13 cellular contexts compared by ENCODE assay signal in the genomic region with DNA sequence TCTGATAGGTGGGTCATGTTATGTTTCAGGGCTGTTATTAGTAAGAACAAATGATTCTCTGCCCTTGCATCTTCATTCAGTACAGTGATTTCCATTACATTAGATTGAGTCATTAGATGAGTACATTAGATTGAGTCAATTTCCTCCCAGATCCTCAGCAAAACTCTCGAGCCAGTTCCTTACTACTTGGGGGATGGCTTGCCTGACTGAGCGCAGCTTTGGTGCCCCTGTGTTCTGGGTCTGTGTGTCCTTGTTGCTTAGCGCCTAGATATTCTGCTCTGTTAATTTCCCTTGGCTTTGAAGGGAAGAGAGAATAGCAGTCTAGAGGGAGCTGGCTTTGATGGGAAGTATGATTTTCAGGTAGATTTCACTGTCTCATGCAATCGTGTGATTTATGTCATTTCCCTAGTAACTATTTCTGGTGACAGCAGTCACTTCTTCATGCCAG. TPM values are rescaled to one million over a fixed set of nuclear protein-coding genes. Genes with fewer than 3 reads are reported as not detected.
DNase-seq lines count a peak whose midpoint lies in the region; ATAC-seq, FAIRE-seq and TF ChIP-seq lines count a peak whose summit lies in the region.
"Had no signal": no experiment of that assay in that cellular context is flagged by ENCODE, and none has a peak within 500 bp of the region (broad histone marks: within the 10 kb centered on the region; RNA-seq: fewer than 3 reads in every experiment).

No MANE protein-coding gene starts in this region.

- no peak overlapping the region for H3K9ac ChIP-seq in trophoblast cell (ENCODE audit: low read length)
- H3K9ac ChIP-seq: parathyroid adenoma had no signal

- H3K4me1 ChIP-seq in trophoblast cell (ENCODE audit: control insufficient read depth in 1 of 2, insufficient read depth in 2 of 2, low read length in 2 of 2): no peaks in the 10 kb centered on the region
- H3K4me1 ChIP-seq: parathyroid adenoma, SJSA1 had no signal

- H2BK5ac ChIP-seq in trophoblast cell (ENCODE audit: low read depth, low read length, poor library complexity): no peak overlapping the region

- H4K91ac ChIP-seq in trophoblast cell (ENCODE audit: low read depth, low read length): no peak overlapping the region

- no peak overlapping the region for H3K18ac ChIP-seq in trophoblast cell (ENCODE audit: low read length)

- no CpG with 5 or more reads among the region's 4 CpGs for WGBS in trophoblast cell (ENCODE audit: extremely low coverage, insufficient coverage, insufficient read length)

- H3K4me3 ChIP-seq in fibroblast of pulmonary artery (replicated peaks; ENCODE audit: low read depth, low read length): no peak overlapping the region
- H3K4me3 ChIP-seq in trophoblast cell (ENCODE audit: low read depth, low read length): no peak overlapping the region
- H3K4me3 ChIP-seq: SJSA1 had no signal

- H3K9me3 ChIP-seq in trophoblast cell (ENCODE audit: insufficient read depth, low read depth, low read length): no peaks in the 10 kb centered on the region
- H3K9me3 ChIP-seq: SJSA1 had no signal

- no peak overlapping the region for H2BK12ac ChIP-seq in trophoblast cell (ENCODE audit: low read length)

- H3K27me3 ChIP-seq in trophoblast cell (ENCODE audit: insufficient read depth, low read length): no peaks in the 10 kb centered on the region
- H3K27me3 ChIP-seq: SJSA1 had no signal

- DNase-seq in AG08395 (ENCODE audit: low spot score) (peak; percentile 21), GM19239 (ENCODE audit: insufficient read length, low spot score) (no peak), NCI-H69 (lab: John Stamatoyannopoulos, UW) (peak; percentile 19), fibroblast of pulmonary artery (ENCODE audit: low read depth) (peak; percentile 53), trophoblast cell (no peak), DMS 273 (lab: John Stamatoyannopoulos, UW; ENCODE audit: unreplicated experiment) (no peak), middle frontal gyrus (ENCODE audit: extremely low spot score, low spot score) (no peak)
- DNase-seq: DMS79, NCI-H1417 treated with DMSO at 0.1 percent for 48 hours had no signal

- H3K14ac ChIP-seq in trophoblast cell (ENCODE audit: low read length): no peak overlapping the region

- no peak overlapping the region for H2AK5ac ChIP-seq in trophoblast cell (ENCODE audit: low read length)

- no peak for TF ChIP-seq CTCF in fibroblast of pulmonary artery (IDR thresholded peaks at IDR 0.05; ENCODE audit: low read length, missing control alignments)

- no peaks in the 10 kb centered on the region for H3K79me1 ChIP-seq in trophoblast cell (ENCODE audit: low read length)

- no peak overlapping the region for H3K4me2 ChIP-seq in trophoblast cell (ENCODE audit: low read length)

- no peak overlapping the region for H2AFZ ChIP-seq in trophoblast cell (ENCODE audit: insufficient read depth, low read length, poor library complexity)
- H2AFZ ChIP-seq: parathyroid adenoma had no signal

- H3K27ac ChIP-seq in trophoblast cell (ENCODE audit: low read depth, low read length): no peak overlapping the region
- H3K27ac ChIP-seq: parathyroid adenoma, SJSA1 had no signal

- H2BK120ac ChIP-seq in trophoblast cell (ENCODE audit: insufficient read depth, low read length, poor library complexity): no peak overlapping the region

- peak; percentile 56 for FAIRE-seq in GM19239 (lab: Jason Lieb, UNC)
- FAIRE-seq: colon had no signal

- no peak overlapping the region for H3K4ac ChIP-seq in trophoblast cell (ENCODE audit: low read depth, low read length)

- no peak overlapping the region for H4K8ac ChIP-seq in trophoblast cell (ENCODE audit: low read depth, low read length)

- H3K79me2 ChIP-seq in trophoblast cell (ENCODE audit: control insufficient read depth, insufficient read depth, low read length, poor library complexity): no peaks in the 10 kb centered on the region
- H3K79me2 ChIP-seq: parathyroid adenoma had no signal

- no peaks in the 10 kb centered on the region for H3K36me3 ChIP-seq in trophoblast cell (ENCODE audit: control insufficient read depth in 1 of 2, insufficient read depth in 2 of 2, low read length in 2 of 2)
- H3K36me3 ChIP-seq: SJSA1 had no signal

- H3K23ac ChIP-seq in trophoblast cell (ENCODE audit: low read length): no peak overlapping the region

- H4K12ac ChIP-seq in trophoblast cell (ENCODE audit: low read depth, low read length): no peak overlapping the region

- ATAC-seq in GM19397 (IDR thresholded peaks at IDR 0.05; ENCODE audit: unreplicated experiment): no peak

RNA-seq across cellular contexts. Expression of a gene that starts 19.1 kb away (rescaled TPM):
- polyA plus RNA-seq in trophoblast cell (2013): 0.21 TPM in 2 replicates

Comparison
In these comparisons a context has a peak if more than half of its experiments do, and no peak if none do; other contexts are left out.
1. DNase-seq: peak in AG08395 (single experiment), NCI-H69 (single experiment) and fibroblast of pulmonary artery (single experiment); none in GM19239 (single experiment), trophoblast cell (0 of 2), DMS 273 (single experiment) and middle frontal gyrus (single experiment).